25 cellular contexts compared by ENCODE assay signal in genomic region chr2:212488611-212489010, GRCh38. TPM values are rescaled to one million over a fixed set of nuclear protein-coding genes. Genes with fewer than 3 reads are reported as not detected.
"Had no signal": no experiment of that assay in that cellular context is flagged by ENCODE, and none has a peak within 500 bp of the region (broad histone marks: within the 10 kb centered on the region; RNA-seq: fewer than 3 reads in every experiment).

No MANE protein-coding gene starts in this region.

- DNase-seq: activated CD4-positive, alpha-beta T cell treated with anti-CD3 and anti-CD28 coated beads, Interleukin-2, amount 10 ng/mL, durations not matched to agents 24 days and 14 days; activated CD4-positive, alpha-beta T cell treated with anti-CD3 and anti-CD28 coated beads, Interleukin-2, amount 50 U/mL, for 4 hours; activated CD8-positive, alpha-beta T cell treated with anti-CD3 and anti-CD28 coated beads for 36 hours; activated gamma-delta T cell; activated naive CD4-positive, alpha-beta T cell treated with Interleukin-2 at 50 U/mL for 16 hours; activated naive CD8-positive, alpha-beta T cell treated with anti-CD3 and anti-CD28 coated beads, Interleukin-2, amount 10 ng/mL, durations not matched to agents 7 days and 5 days; activated T-cell treated with anti-CD3 and anti-CD28 coated beads, Interleukin-2, amount 50 U/mL, for 24 hours; Karpas-422; MM.1S; MV-4-11; NCI-H1092; NCI-H1436 treated with DMSO at 0.1 percent for 48 hours; NCI-H1694 treated with DMSO at 0.1 percent for 48 hours; NCI-H2029; NCI-H345; NCI-H524 treated with DMSO at 0.1 percent for 48 hours; NCI-H748 treated with DMSO at 0.1 percent for 48 hours; NK-92 treated with Interleukin-12 subunit alpha and Interleukin-12 subunit beta, amount 100 ng/mL, for 24 hours; PC-3; Peyer's patch; RPMI8226; SHP77 treated with DMSO at 0.1 percent for 48 hours had no signal

- ATAC-seq: activated CD8-positive, alpha-beta T cell treated with anti-CD3 and anti-CD28 coated beads for 36 hours; PC-3 had no signal

RNA-seq across cellular contexts. Expression of gene ERBB4, which starts 50.0 kb away (rescaled TPM):
- total RNA-seq: activated CD4-positive, alpha-beta T cell treated with anti-CD3 and anti-CD28 coated beads, Interleukin-2, amount 10 ng/mL, durations not matched to agents 24 days and 14 days; activated CD8-positive, alpha-beta T cell treated with anti-CD3 and anti-CD28 coated beads for 36 hours; activated naive CD8-positive, alpha-beta T cell treated with anti-CD3 and anti-CD28 coated beads, Interleukin-2, amount 10 ng/mL, durations not matched to agents 7 days and 5 days; activated T-helper 2 cell treated with anti-CD3 and anti-CD28 coated beads, Interferon-gamma antibody, Interleukin-2, Interleukin-4, amounts not matched to agents 10 μg/mL and 5 μg/mL and 100 μg/mL, durations not matched to agents 14 hours and 24 hours and 36 hours; T-helper 1 cell treated with Interleukin-12 subunit alpha and Interleukin-12 subunit beta and Interleukin-4 antibody, amounts not matched to agents 30 ng/mL and 1 ng/mL, for 36 hours; T-helper 2 cell treated with Interferon-gamma antibody and Interleukin-4, amounts not matched to agents 100 ng/mL and 5 ng/mL, for 36 hours had no signal
